In genomic region chr3:46866720-46867549, GRCh38 we compare ENCODE assay signal across 7 cellular contexts.
DNase-seq lines count a peak whose midpoint lies in the region; ATAC-seq and TF ChIP-seq lines count a peak whose summit lies in the region.

No MANE protein-coding gene starts in this region.

- DNase-seq in NCI-H1092 (lab: John Stamatoyannopoulos, UW) (peak; percentile 50), midbrain (lab: John Stamatoyannopoulos, UW) (peak; percentile 72)
- DNase-seq in activated CD8-positive, alpha-beta memory T cell treated with anti-CD3 and anti-CD28 coated beads for 1 hour (ENCODE audit: extremely low read depth in 1 of 2, low read depth in 1 of 2), result peak; percentile 66 to 83
- peak; percentile 79 for DNase-seq in effector CD8-positive, alpha-beta T cell (lab: John Stamatoyannopoulos, UW)
- peak; percentile 79 for DNase-seq in stimulated activated CD8-positive, alpha-beta memory T cell treated with anti-CD3 and anti-CD28 coated beads, Interleukin-4, amount 100 ng/mL, for 24 hours (ENCODE audit: low read depth)

- ATAC-seq in HG03460 (IDR thresholded peaks at IDR 0.05; ENCODE audit: unreplicated experiment), result no peak

- TF ChIP-seq CTCF in GM12872 (IDR thresholded peaks at IDR 0.05; ENCODE audit: insufficient read depth, low read depth, low read length), result peak; percentile 95
